In the genomic region with DNA sequence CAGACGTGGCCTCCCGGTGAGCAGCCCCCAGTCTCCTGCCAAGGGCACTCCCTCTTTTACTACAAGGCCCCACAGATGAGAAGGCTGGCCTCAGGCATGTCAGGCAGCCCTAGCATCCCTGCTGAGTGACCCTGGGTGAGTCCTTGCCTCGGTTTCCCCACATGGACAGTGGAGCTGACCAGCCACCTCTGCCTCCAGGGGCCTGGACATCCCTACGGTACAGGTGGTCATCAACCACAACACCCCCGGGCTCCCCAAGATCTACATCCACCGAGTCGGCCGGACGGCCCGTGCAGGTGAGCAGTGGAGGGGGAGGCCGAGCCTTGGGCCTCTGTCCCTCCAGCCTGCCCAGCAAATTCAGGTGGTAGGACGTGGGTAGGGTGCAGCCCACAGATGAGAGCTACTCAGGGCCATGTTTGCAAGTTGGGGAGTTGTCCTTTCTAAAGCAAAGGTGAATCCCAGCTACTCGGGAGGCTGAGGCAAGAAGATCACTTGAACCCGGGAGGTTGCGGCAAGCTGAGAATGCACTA, we compare ENCODE assay signal across 1 cellular context.
TF ChIP-seq lines count a peak whose summit lies in the region.

No MANE protein-coding gene starts in this region.

TF ChIP-seq in HepG2, 621 proteins besides CTCF, POLR2A, EP300 and RAD21:
- TF ChIP-seq AGO2 (optimal IDR thresholded peaks at IDR 0.05; ENCODE audit: low read depth, low read length) (peak; percentile 38), TP53 (CRISPR knock-in tag; conservative IDR thresholded peaks at IDR 0.05) (no peak), RBM22 (optimal IDR thresholded peaks at IDR 0.05; ENCODE audit: low read length) (peak; percentile 34)
